Comparison of ENCODE assay signal across 26 cellular contexts in the genomic region with DNA sequence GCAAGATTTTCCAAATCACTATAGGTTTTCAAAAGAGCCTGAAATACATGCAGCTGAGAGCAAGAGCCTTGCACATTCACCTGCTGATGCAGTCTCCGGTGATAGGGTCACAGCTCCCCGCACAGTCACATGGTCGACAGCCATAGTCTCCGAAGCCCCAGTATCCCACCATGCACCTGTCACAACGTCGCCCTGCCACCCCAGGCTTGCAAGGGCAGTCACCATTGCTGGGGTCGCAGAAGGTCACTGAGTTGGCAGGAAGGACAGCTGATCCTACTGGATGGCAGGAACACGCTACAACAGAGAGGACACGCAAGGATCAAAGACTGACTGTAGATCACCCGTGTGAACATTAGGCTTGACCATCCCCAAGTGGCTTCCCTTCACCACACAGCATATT.
"Had no signal": no experiment of that assay in that cellular context is flagged by ENCODE, and none has a peak within 500 bp of the region (broad histone marks: within the 10 kb centered on the region; RNA-seq: fewer than 3 reads in every experiment).

No MANE protein-coding gene starts in this region.

- H3K4me1 ChIP-seq: breast epithelium had no signal

- H3K4me3 ChIP-seq: ascending aorta, breast epithelium, cardiac muscle cell, coronary artery, dorsolateral prefrontal cortex had no signal

- DNase-seq: activated CD4-positive, alpha-beta memory T cell treated with anti-CD3 and anti-CD28 coated beads for 36 hours; activated CD4-positive, alpha-beta T cell treated with anti-CD3 and anti-CD28 coated beads for 36 hours; activated CD4-positive, alpha-beta T cell treated with anti-CD3 and anti-CD28 coated beads, Interleukin-2, amount 10 ng/mL, durations not matched to agents 24 days and 14 days; activated CD4-positive, CD25-positive, alpha-beta regulatory T cell; activated CD4-positive, CD25-positive, alpha-beta regulatory T cell treated with anti-CD3 and anti-CD28 coated beads, Interleukin-2, amount 50 U/mL, for 72 hours; activated CD8-positive, alpha-beta memory T cell treated with anti-CD3 and anti-CD28 coated beads, Interleukin-2, amount 10 ng/mL, durations not matched to agents 7 days and 5 days; activated CD8-positive, alpha-beta memory T cell treated with anti-CD3 and anti-CD28 coated beads, Interleukin-2, amount 50 U/mL, for 4 hours; activated CD8-positive, alpha-beta T cell treated with anti-CD3 and anti-CD28 coated beads, Interleukin-2, amount 10 ng/mL, durations not matched to agents 7 days and 5 days; activated gamma-delta T cell; activated naive CD4-positive, alpha-beta T cell; activated naive CD4-positive, alpha-beta T cell treated with anti-CD3 and anti-CD28 coated beads, Interleukin-2, amount 10 ng/mL, durations not matched to agents 7 days and 5 days; activated naive CD8-positive, alpha-beta T cell treated with anti-CD3 and anti-CD28 coated beads, Interleukin-2, amount 10 ng/mL, durations not matched to agents 7 days and 5 days; activated T-cell treated with anti-CD3 and anti-CD28 coated beads, Interleukin-2, amount 50 U/mL, for 24 hours; activated T-cell treated with anti-CD3 and anti-CD28 coated beads, Interleukin-2, amount 50 U/mL, for 72 hours; dorsolateral prefrontal cortex; effector memory CD4-positive, alpha-beta T cell; endodermal cell; foreskin fibroblast; head of caudate nucleus; T-helper 2 cell had no signal

- H3K36me3 ChIP-seq: ascending aorta, breast epithelium, cardiac muscle cell had no signal

- H3K27me3 ChIP-seq: ascending aorta, breast epithelium, cardiac muscle cell, dorsolateral prefrontal cortex had no signal

- ATAC-seq: activated CD4-positive, alpha-beta T cell treated with anti-CD3 and anti-CD28 coated beads for 36 hours; activated CD8-positive, alpha-beta memory T cell treated with anti-CD3 and anti-CD28 coated beads, Interleukin-2, amount 10 ng/mL, durations not matched to agents 7 days and 5 days; activated CD8-positive, alpha-beta T cell treated with anti-CD3 and anti-CD28 coated beads, Interleukin-2, amount 10 ng/mL, durations not matched to agents 7 days and 5 days; activated naive CD4-positive, alpha-beta T cell treated with anti-CD3 and anti-CD28 coated beads, Interleukin-2, amount 50 U/mL, for 72 hours; activated T-cell treated with anti-CD3 and anti-CD28 coated beads, Interleukin-2, amount 50 U/mL, for 72 hours; esophagus mucosa had no signal

- H3K9me3 ChIP-seq: ascending aorta, breast epithelium had no signal

- H3K27ac ChIP-seq: ascending aorta, breast epithelium, cardiac muscle cell, coronary artery, dorsolateral prefrontal cortex had no signal
